8 cellular contexts compared by ENCODE assay signal in the genomic region with DNA sequence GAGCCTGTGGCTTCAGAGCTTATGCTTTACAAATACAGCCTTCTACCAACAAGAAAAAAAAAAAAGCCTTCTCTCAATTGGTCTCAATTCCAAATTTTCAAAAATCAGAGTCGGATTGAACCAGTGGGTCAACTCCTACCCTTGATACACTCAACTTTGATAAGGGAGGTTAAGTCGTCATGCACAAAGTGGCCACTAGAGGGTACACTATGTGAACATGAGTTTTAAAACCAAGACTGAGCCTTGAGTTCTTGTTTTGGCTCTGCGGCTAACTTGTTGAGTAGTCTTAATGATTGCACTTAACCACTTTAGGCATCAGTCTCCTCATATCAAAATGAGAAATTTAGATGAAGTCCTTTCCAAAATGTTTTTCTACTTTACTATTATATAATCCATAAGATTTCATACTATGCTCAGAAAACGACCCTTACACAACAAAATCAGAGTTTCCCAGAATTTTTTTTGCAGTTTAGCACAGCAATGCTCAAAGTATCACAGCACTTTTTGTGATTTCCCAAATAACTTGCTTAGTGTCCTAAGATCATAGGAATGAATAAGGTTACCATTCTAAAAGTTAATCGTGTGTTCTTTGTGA.
DNase-seq lines count a peak whose midpoint lies in the region; ATAC-seq, FAIRE-seq and TF ChIP-seq lines count a peak whose summit lies in the region.

No MANE protein-coding gene starts in this region.

- H3K4me1 Mint-ChIP-seq in CD4-positive, alpha-beta T cell (ENCODE audit: low read depth), result peaks cover 26% of the 10 kb centered on the region

- no peaks in the 10 kb centered on the region for H3K27me3 Mint-ChIP-seq in CD4-positive, alpha-beta T cell

- H3K27me3 ChIP-seq in CD4-positive, alpha-beta T cell (ENCODE audit: control insufficient read depth, insufficient read depth, low read length), result no peaks in the 10 kb centered on the region

- H3K9me3 Mint-ChIP-seq in CD4-positive, alpha-beta T cell, result no peaks in the 10 kb centered on the region

- CTCF ChIA-PET in CD4-positive, alpha-beta T cell (lab: Charles Lee), result interaction anchor here (0.7 kb wide), 1 partner anchor 24 kb away, joined by 3 read pairs; no protein-coding TSS in a partner anchor

- peak; percentile 72 for ATAC-seq in CD4-positive, alpha-beta T cell (ENCODE audit: poor library complexity)
- ATAC-seq in GM19035 (IDR thresholded peaks at IDR 0.05; ENCODE audit: unreplicated experiment) (peak; percentile 78), HG03432 (IDR thresholded peaks at IDR 0.05; ENCODE audit: unreplicated experiment) (peak; percentile 65)

- H3K36me3 Mint-ChIP-seq in CD4-positive, alpha-beta T cell (ENCODE audit: low read depth), result no peaks in the 10 kb centered on the region

- intact Hi-C loops in CD4-positive, alpha-beta T cell (cut with DNase I, micrococcal nuclease), result loop anchor here (1.0 to 10.0 kb wide), 4 partner anchors 80 to 387 kb away; a partner anchor contains a TSS

- peak; percentile 15 to 60 (median 48) for DNase-seq in CD4-positive, alpha-beta T cell
- peak; percentile 74 for DNase-seq in RPMI8226
- peak; percentile 58 for DNase-seq in amniotic epithelial cell (ENCODE audit: low read depth)
- peak; percentile 78 for DNase-seq in stimulated activated CD4-positive, alpha-beta T cell treated with anti-CD3 and anti-CD28 coated beads, Interleukin-4, amount 100 ng/mL, for 24 hours
- DNase-seq in A172 (ENCODE audit: low spot score), result no peak

- TF ChIP-seq CTCF in CD4-positive, alpha-beta T cell (IDR thresholded peaks at IDR 0.05), result peak; percentile 95

- H3K4me3 Mint-ChIP-seq in CD4-positive, alpha-beta T cell, result no peak overlapping the region

- peak; percentile 41 for FAIRE-seq in islet of Langerhans (lab: Jason Lieb, UNC)

- H3K27ac ChIP-seq in CD4-positive, alpha-beta T cell (ENCODE audit: low read depth, low read length), result no peak overlapping the region

- H3K9me3 ChIP-seq in CD4-positive, alpha-beta T cell (ENCODE audit: control insufficient read depth, low read length), result no peaks in the 10 kb centered on the region

- POLR2A ChIA-PET in CD4-positive, alpha-beta T cell (lab: Charles Lee), result interaction anchor here (0.5 kb wide), 1 partner anchor 53 kb away, joined by 4 read pairs; no protein-coding TSS in a partner anchor

- no peak overlapping the region for H3K27ac Mint-ChIP-seq in CD4-positive, alpha-beta T cell
